In the genomic region with DNA sequence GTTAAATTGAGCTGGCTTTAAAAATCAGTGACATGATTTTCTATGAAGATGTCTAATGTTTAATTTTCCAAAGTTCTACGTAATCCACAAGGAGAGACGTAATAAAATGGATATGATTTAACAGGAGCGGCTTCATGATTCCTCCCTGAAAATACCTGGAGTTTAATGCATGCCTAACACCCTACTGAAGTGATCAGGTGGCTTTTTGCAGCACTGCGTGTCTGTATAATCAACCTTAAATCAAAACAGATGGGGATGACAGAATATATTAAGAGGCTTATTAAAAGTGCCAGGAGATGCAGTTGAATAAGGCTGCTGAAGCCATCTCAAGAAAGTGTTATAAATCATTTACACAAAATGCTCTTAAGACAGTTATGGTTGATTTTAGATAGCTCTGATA, we compare ENCODE assay signal across 17 cellular contexts.
"Had no signal": no experiment of that assay in that cellular context is flagged by ENCODE, and none has a peak within 500 bp of the region (broad histone marks: within the 10 kb centered on the region; RNA-seq: fewer than 3 reads in every experiment).

No MANE protein-coding gene starts in this region.

- H3K9me3 ChIP-seq: gastroesophageal sphincter, tibial nerve, vagina had no signal

- H3K4me3 ChIP-seq: gastroesophageal sphincter, skin epidermis, tibial nerve had no signal

- H3K27me3 ChIP-seq: gastroesophageal sphincter, tibial nerve, vagina had no signal

- H3K27ac ChIP-seq: gastroesophageal sphincter, skin epidermis, tibial nerve, vagina had no signal

- ATAC-seq: activated naive CD8-positive, alpha-beta T cell treated with anti-CD3 and anti-CD28 coated beads, Interleukin-2, amount 50 U/mL, for 24 hours; gastroesophageal sphincter; right cardiac atrium had no signal

- H3K4me1 ChIP-seq: gastroesophageal sphincter, tibial nerve had no signal

- DNase-seq: activated CD4-positive, CD25-positive, alpha-beta regulatory T cell treated with anti-CD3 and anti-CD28 coated beads, Interleukin-2, amount 50 U/mL, for 72 hours; activated naive CD4-positive, alpha-beta T cell; activated naive CD8-positive, alpha-beta T cell treated with anti-CD3 and anti-CD28 coated beads, Interleukin-2, amount 50 U/mL, for 24 hours; aorta; dermis blood vessel endothelial cell; erythroblast; mammary epithelial cell; naive B cell; right cardiac atrium; stimulated activated CD4-positive, alpha-beta T cell treated with anti-CD3 and anti-CD28 coated beads, Interleukin-4, amount 100 ng/mL, for 24 hours; stimulated activated naive CD4-positive, alpha-beta T cell; substantia nigra; T1000 had no signal

- H3K36me3 ChIP-seq: gastroesophageal sphincter, tibial nerve, vagina had no signal
